Comparison of ENCODE assay signal across 34 cellular contexts in the genomic region with DNA sequence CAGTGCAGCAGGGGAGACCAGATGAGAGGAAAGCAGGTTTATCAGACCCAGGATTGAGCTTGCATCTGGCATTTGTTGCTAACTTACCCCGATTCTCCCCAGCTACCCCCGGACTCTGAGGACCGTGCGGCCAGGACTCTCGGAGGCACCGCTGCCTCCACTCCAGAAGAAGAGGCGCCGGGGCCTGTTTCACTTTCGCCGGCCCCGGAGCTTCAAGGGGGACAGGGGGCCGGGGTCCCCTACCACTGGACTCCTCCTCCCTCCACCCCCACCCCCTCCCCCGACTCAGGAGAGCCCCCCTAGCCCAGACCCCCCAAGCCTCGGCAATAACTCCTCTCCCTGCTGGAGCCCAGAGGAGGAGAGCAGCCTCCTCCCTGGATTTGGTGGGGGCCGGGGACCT. TPM values are rescaled to one million over a fixed set of nuclear protein-coding genes. Genes with fewer than 3 reads are reported as not detected.
"Had no signal": no experiment of that assay in that cellular context is flagged by ENCODE, and none has a peak within 500 bp of the region (broad histone marks: within the 10 kb centered on the region; RNA-seq: fewer than 3 reads in every experiment).

No MANE protein-coding gene starts in this region.

- H3K36me3 ChIP-seq: MG63, SJSA1 had no signal

- DNase-seq: activated B cell treated with CpG ODN at 0.5 μM for 24 hours; activated CD4-positive, alpha-beta memory T cell treated with anti-CD3 and anti-CD28 coated beads for 36 hours; activated CD4-positive, alpha-beta T cell treated with anti-CD3 and anti-CD28 coated beads for 4 hours; activated CD4-positive, alpha-beta T cell treated with anti-CD3 and anti-CD28 coated beads, Interleukin-2, amount 50 U/mL, for 1 hour; activated CD4-positive, CD25-positive, alpha-beta regulatory T cell treated with anti-CD3 and anti-CD28 coated beads, Interleukin-2, amount 50 U/mL, for 72 hours; activated CD8-positive, alpha-beta memory T cell treated with anti-CD3 and anti-CD28 coated beads, Interleukin-2, amount 50 U/mL, for 4 hours; activated effector memory CD4-positive, alpha-beta T cell treated with Interleukin-2 at 50 U/mL for 16 hours; activated naive CD4-positive, alpha-beta T cell treated with anti-CD3 and anti-CD28 coated beads, Interleukin-2, amount 10 ng/mL, durations not matched to agents 7 days and 5 days; activated naive CD8-positive, alpha-beta T cell treated with anti-CD3 and anti-CD28 coated beads, Interleukin-2, amount 50 U/mL, for 24 hours; activated T-cell treated with anti-CD3 and anti-CD28 coated beads for 4 hours; activated T-cell treated with anti-CD3 and anti-CD28 coated beads, Interleukin-2, amount 50 U/mL, for 48 hours; anterior cingulate cortex; caudate nucleus; Karpas-422; KBM-7; MG63; NCI-H1048; NCI-H1105 treated with DMSO at 0.1 percent for 48 hours; NCI-H1436; NCI-H1694; NCI-H1930; NCI-H2081 treated with DMSO at 0.1 percent for 48 hours; NCI-H345; NCI-H524 treated with DMSO at 0.1 percent for 48 hours; SHP77 treated with DMSO at 0.1 percent for 48 hours; SW 1271; T-helper 2 cell; T-helper 9 cell had no signal

- H3K27ac ChIP-seq: SJSA1, VCaP had no signal

- ATAC-seq: activated naive CD8-positive, alpha-beta T cell treated with anti-CD3 and anti-CD28 coated beads, Interleukin-2, amount 50 U/mL, for 24 hours; Panc1 had no signal

- H3K9me3 ChIP-seq: MG63, SJSA1 had no signal

- H3K4me3 ChIP-seq: MG63, SJSA1 had no signal

- H3K4me1 ChIP-seq: SJSA1 had no signal

- H3K27me3 ChIP-seq: MG63 had no signal

RNA-seq across cellular contexts. Expression of gene CPNE6, which starts 6.5 kb away (rescaled TPM):
- total RNA-seq: activated CD4-positive, alpha-beta memory T cell treated with anti-CD3 and anti-CD28 coated beads for 36 hours; bronchial epithelial cell; NCI-H460; RPMI7951; SJSA1 had no signal

RNA-seq across cellular contexts. Expression of gene CARMIL3, which starts 13.0 kb away (rescaled TPM):
- total RNA-seq: bronchial epithelial cell, SJSA1 had no signal
